ENCODE assay signal across 24 cellular contexts in genomic region chr7:138513344-138513871, GRCh38.
"Had no signal": no experiment of that assay in that cellular context is flagged by ENCODE, and none has a peak within 500 bp of the region (broad histone marks: within the 10 kb centered on the region; RNA-seq: fewer than 3 reads in every experiment).

No MANE protein-coding gene starts in this region.

- DNase-seq: activated CD4-positive, alpha-beta T cell treated with anti-CD3 and anti-CD28 coated beads for 4 hours; activated CD4-positive, alpha-beta T cell treated with anti-CD3 and anti-CD28 coated beads, Interleukin-2, amount 50 U/mL, for 48 hours; activated CD4-positive, CD25-positive, alpha-beta regulatory T cell; activated CD8-positive, alpha-beta memory T cell treated with anti-CD3 and anti-CD28 coated beads, Interleukin-2, amount 50 U/mL, for 48 hours; activated naive CD4-positive, alpha-beta T cell; activated T-cell treated with anti-CD3 and anti-CD28 coated beads, Interleukin-2, amount 50 U/mL, for 4 hours; anterior cingulate cortex; body of pancreas; caudate nucleus; dermis blood vessel endothelial cell; effector CD8-positive, alpha-beta T cell; foreskin keratinocyte; hippocampal formation; kidney glomerular epithelial cell; left ventricle myocardium inferior; mammary epithelial cell; pancreas; sigmoid colon; stimulated activated CD4-positive, alpha-beta T cell treated with anti-CD3 and anti-CD28 coated beads, Interleukin-4, amount 100 ng/mL, for 1 hour; stimulated activated naive CD8-positive, alpha-beta T cell treated with anti-CD3 and anti-CD28 coated beads, Interleukin-15, Interleukin-2, amounts not matched to agents 100 U/mL and 50 U/mL, for 24 hours; T-helper 9 cell; upper lobe of right lung had no signal

- ATAC-seq: activated T-cell treated with anti-CD3 and anti-CD28 coated beads, Interleukin-2, amount 50 U/mL, for 4 hours; body of pancreas; foreskin keratinocyte; pancreas; stimulated activated naive CD8-positive, alpha-beta T cell treated with anti-CD3 and anti-CD28 coated beads, Interleukin-15, Interleukin-2, amounts not matched to agents 100 U/mL and 50 U/mL, for 24 hours; upper lobe of right lung had no signal

- H3K9me3 ChIP-seq: body of pancreas, left ventricle myocardium inferior, pancreas, sigmoid colon, upper lobe of right lung had no signal

- H3K9me3 Mint-ChIP-seq: activated T-cell treated with anti-CD3 and anti-CD28 coated beads, Interleukin-2, amount 50 U/mL, for 4 hours had no signal

- H3K27ac ChIP-seq: body of pancreas, foreskin keratinocyte, left ventricle myocardium inferior, pancreas, sigmoid colon, upper lobe of right lung had no signal

- H3K4me3 ChIP-seq: body of pancreas, left ventricle myocardium inferior, pancreas, sigmoid colon, upper lobe of right lung had no signal

- H3K27me3 ChIP-seq: body of pancreas, foreskin keratinocyte, pancreas, sigmoid colon, upper lobe of right lung had no signal

- H3K4me1 ChIP-seq: body of pancreas, foreskin keratinocyte, pancreas, sigmoid colon, upper lobe of right lung had no signal

- H3K27ac Mint-ChIP-seq: activated T-helper 2 cell treated with anti-CD3 and anti-CD28 coated beads, Interferon-gamma antibody, Interleukin-2, Interleukin-4, amounts not matched to agents 10 μg/mL and 5 μg/mL and 100 μg/mL, durations not matched to agents 14 hours and 24 hours and 36 hours; nephron had no signal
